Comparison of ENCODE assay signal across 9 cellular contexts in genomic region chr1:173206816-173207595, GRCh38. TPM values are rescaled to one million over a fixed set of nuclear protein-coding genes. Genes with fewer than 3 reads are reported as not detected.
DNase-seq lines count a peak whose midpoint lies in the region; TF ChIP-seq lines count a peak whose summit lies in the region.
"Had no signal": no experiment of that assay in that cellular context is flagged by ENCODE, and none has a peak within 500 bp of the region (broad histone marks: within the 10 kb centered on the region; RNA-seq: fewer than 3 reads in every experiment).

Gene TNFSF4 (minus strand): TSS chr1:173207331. CDS start chr1:173207176, 155 bp downstream.

- no peak for TF ChIP-seq POLR2A in esophagus squamous epithelium (IDR thresholded peaks at IDR 0.05)

- no peak for TF ChIP-seq CTCF in HL-60 (IDR thresholded peaks at IDR 0.05; ENCODE audit: insufficient read depth, low read length)
- TF ChIP-seq CTCF in right atrium auricular region (IDR thresholded peaks at IDR 0.05), result no peak
- TF ChIP-seq CTCF in endodermal cell (conservative IDR thresholded peaks at IDR 0.05), result no peak
- TF ChIP-seq CTCF in esophagus squamous epithelium (IDR thresholded peaks at IDR 0.05), result no peak

- peak within 1 kb of the TSS; percentile 67 for H3K4me3 Mint-ChIP-seq in activated CD4-positive, alpha-beta T cell treated with anti-CD3 and anti-CD28 coated beads, Interleukin-2, amount 10 ng/mL, durations not matched to agents 24 days and 14 days
- H3K4me3 Mint-ChIP-seq in endodermal cell, result no peak within 1 kb of the TSS

- intact Hi-C loops in activated CD4-positive, alpha-beta T cell treated with anti-CD3 and anti-CD28 coated beads, Interleukin-2, amount 10 ng/mL, durations not matched to agents 24 days and 14 days (cut with micrococcal nuclease), result loop anchor here (1.0 to 5.0 kb wide), 5 partner anchors 15 to 462 kb away; no protein-coding TSS in a partner anchor
- intact Hi-C loops in esophagus squamous epithelium (cut with DNase I), result loop anchor here (5.0 kb wide), 1 partner anchor 460 kb away; no protein-coding TSS in a partner anchor

- H3K4me3 ChIP-seq in HL-60 (replicated peaks; ENCODE audit: insufficient read depth, low read length), result no peak within 1 kb of the TSS
- peak within 1 kb of the TSS in 1 of 2 donors; percentile 31 for H3K4me3 ChIP-seq in right atrium auricular region
- no peak within 1 kb of the TSS for H3K4me3 ChIP-seq in endodermal cell (ENCODE audit: low read length)
- H3K4me3 ChIP-seq in esophagus squamous epithelium, result peak within 1 kb of the TSS in 1 of 4 donors; percentile 36

- H3K36me3 Mint-ChIP-seq in activated CD4-positive, alpha-beta T cell treated with anti-CD3 and anti-CD28 coated beads, Interleukin-2, amount 10 ng/mL, durations not matched to agents 24 days and 14 days (ENCODE audit: low read depth), result no peaks in the 10 kb centered on the region
- H3K36me3 Mint-ChIP-seq in endodermal cell (ENCODE audit: low read depth), result no peaks in the 10 kb centered on the region

- H3K27ac ChIP-seq in HL-60 (replicated peaks) (peak within 1 kb of the TSS; percentile 60), right atrium auricular region (peak within 1 kb of the TSS; percentile 5 to 32), endodermal cell (ENCODE audit: low read depth, low read length) (no peak within 1 kb of the TSS), esophagus squamous epithelium (peak within 1 kb of the TSS in 2 of 4 donors; percentile 6 to 25)

- H3K27me3 ChIP-seq in HL-60 (ENCODE audit: insufficient read depth, poor library complexity, severe bottlenecking) (no peaks in the 10 kb centered on the region), right atrium auricular region (no peaks in the 10 kb centered on the region), endodermal cell (ENCODE audit: control insufficient read depth, insufficient read depth, low read length, poor library complexity, severe bottlenecking) (no peaks in the 10 kb centered on the region), esophagus squamous epithelium (no peaks in the 10 kb centered on the region)

- H3K27me3 Mint-ChIP-seq in activated CD4-positive, alpha-beta T cell treated with anti-CD3 and anti-CD28 coated beads, Interleukin-2, amount 10 ng/mL, durations not matched to agents 24 days and 14 days, result peaks cover 39% of the 10 kb centered on the region
- peaks cover 18% of the 10 kb centered on the region for H3K27me3 Mint-ChIP-seq in endodermal cell (ENCODE audit: insufficient read depth)

- H3K9me3 ChIP-seq in right atrium auricular region (no peaks in the 10 kb centered on the region), endodermal cell (ENCODE audit: control insufficient read depth, low read length) (no peaks in the 10 kb centered on the region), esophagus squamous epithelium (no peaks in the 10 kb centered on the region)

- peaks cover 34% of the 10 kb centered on the region for H3K4me1 Mint-ChIP-seq in activated CD4-positive, alpha-beta T cell treated with anti-CD3 and anti-CD28 coated beads, Interleukin-2, amount 10 ng/mL, durations not matched to agents 24 days and 14 days
- H3K4me1 Mint-ChIP-seq in endodermal cell, result peaks cover 38% of the 10 kb centered on the region

- H3K9me3 Mint-ChIP-seq in activated CD4-positive, alpha-beta T cell treated with anti-CD3 and anti-CD28 coated beads, Interleukin-2, amount 10 ng/mL, durations not matched to agents 24 days and 14 days, result no peaks in the 10 kb centered on the region
- H3K9me3 Mint-ChIP-seq in endodermal cell, result no peaks in the 10 kb centered on the region

- no peaks in the 10 kb centered on the region for H3K36me3 ChIP-seq in right atrium auricular region
- H3K36me3 ChIP-seq in endodermal cell (ENCODE audit: control insufficient read depth, insufficient read depth, low read length), result no peaks in the 10 kb centered on the region
- no peaks in the 10 kb centered on the region for H3K36me3 ChIP-seq in esophagus squamous epithelium

- 89 to 91% methylated on average over 7 to 12 of the region's 12 CpGs for WGBS in endodermal cell (ENCODE audit: insufficient coverage in 1 of 2, insufficient read length in 1 of 2), 2 experiments
- 42 to 46% methylated on average over 12 of the region's 12 CpGs for WGBS in esophagus squamous epithelium, 2 donors

- H3K27ac Mint-ChIP-seq in activated CD4-positive, alpha-beta T cell treated with anti-CD3 and anti-CD28 coated beads, Interleukin-2, amount 10 ng/mL, durations not matched to agents 24 days and 14 days, result peak within 1 kb of the TSS; percentile 38
- H3K27ac Mint-ChIP-seq in endodermal cell, result no peak within 1 kb of the TSS

- H3K9ac ChIP-seq in endodermal cell (ENCODE audit: extremely low read depth, low read length, poor library complexity, severe bottlenecking), result no peak within 1 kb of the TSS

- H3K4me1 ChIP-seq in right atrium auricular region (peaks cover 3 to 46% of the 10 kb centered on the region in 2 donors), endodermal cell (ENCODE audit: control insufficient read depth, insufficient read depth, low read length) (peaks cover 9% of the 10 kb centered on the region), esophagus squamous epithelium (peaks cover 0 to 34% (median 5%) of the 10 kb centered on the region in 3 donors)

- DNase-seq in HL-60 (ENCODE audit: low read depth in 1 of 2, low spot score in 1 of 2) (peak; percentile 37 to 71), right atrium auricular region (ENCODE audit: low spot score) (no peak), endodermal cell (no peak), esophagus squamous epithelium (lab: John Stamatoyannopoulos, UW) (no peak), cerebellar nuclear complex (lab: John Stamatoyannopoulos, UW) (no peak)
- DNase-seq in activated CD4-positive, alpha-beta T cell treated with anti-CD3 and anti-CD28 coated beads, Interleukin-2, amount 10 ng/mL, durations not matched to agents 24 days and 14 days, result peak; percentile 63
- DNase-seq in stimulated activated naive CD4-positive, alpha-beta T cell treated with Interleukin-2 at 50 U/mL for 16 hours (lab: John Stamatoyannopoulos, UW), result peak; percentile 6
- no peak for DNase-seq in stimulated activated CD8-positive, alpha-beta memory T cell treated with anti-CD3 and anti-CD28 coated beads, Interleukin-4, amount 100 ng/mL, for 48 hours
- DNase-seq: NCI-H446 had no signal

RNA-seq across cellular contexts. Expression of gene TNFSF4, which starts in this region (rescaled TPM):
- 1.7 and 1.9 TPM in 2 replicates for total RNA-seq in activated CD4-positive, alpha-beta T cell treated with anti-CD3 and anti-CD28 coated beads, Interleukin-2, amount 10 ng/mL, durations not matched to agents 24 days and 14 days
- total RNA-seq in right atrium auricular region (1 to 10 TPM; 1.0 to 1.4 TPM), endodermal cell (1 to 10 TPM; 3.3 to 6.2 TPM), esophagus squamous epithelium (under 1 TPM in 2 of 4 donors, not detected in 2; 0.09 to 0.57 TPM)
- polyA plus RNA-seq in endodermal cell (2013, experiment 1 of 2), result 0.78 TPM
- polyA plus RNA-seq in endodermal cell (2013, experiment 2 of 2), result 1.0 TPM

Comparison
In these comparisons a context has a peak if more than half of its experiments do, and no peak if none do; other contexts are left out.
1. DNase-seq: peak in HL-60 (2 of 2), activated CD4-positive, alpha-beta T cell treated with anti-CD3 and anti-CD28 coated beads, Interleukin-2, amount 10 ng/mL, durations not matched to agents 24 days and 14 days (single experiment) and stimulated activated naive CD4-positive, alpha-beta T cell treated with Interleukin-2 at 50 U/mL for 16 hours (single experiment); none in right atrium auricular region (single experiment), endodermal cell (single experiment), esophagus squamous epithelium (single experiment), cerebellar nuclear complex (0 of 2) and stimulated activated CD8-positive, alpha-beta memory T cell treated with anti-CD3 and anti-CD28 coated beads, Interleukin-4, amount 100 ng/mL, for 48 hours (single experiment).